ENCODE assay signal across 8 cellular contexts in genomic region chr3:45795882-45796765, GRCh38. TPM values are rescaled to one million over a fixed set of nuclear protein-coding genes. Genes with fewer than 3 reads are reported as not detected.
A peak's percentile ranks its signal among the peaks of the same experiment; 100 is the strongest.
DNase-seq lines count a peak whose midpoint lies in the region; ATAC-seq and TF ChIP-seq lines count a peak whose summit lies in the region.

TSS of gene SLC6A20 (minus strand) at chr3:45796536. CDS start at chr3:45796419, 117 bp downstream.

- intact Hi-C loops in heart right ventricle (cut with DNase I), result no loop called here

- no peaks in the 10 kb centered on the region for H3K36me3 ChIP-seq in heart right ventricle

- peaks cover 70% of the 10 kb centered on the region for H3K27me3 Mint-ChIP-seq in activated CD4-positive, alpha-beta T cell treated with anti-CD3 and anti-CD28 coated beads, Interleukin-2, amount 10 ng/mL, durations not matched to agents 7 days and 5 days
- H3K27me3 Mint-ChIP-seq in progenitor cell of endocrine pancreas, result peaks cover 74% of the 10 kb centered on the region

- POLR2A ChIA-PET in activated CD4-positive, alpha-beta T cell treated with anti-CD3 and anti-CD28 coated beads, Interleukin-2, amount 10 ng/mL, durations not matched to agents 7 days and 5 days (lab: Charles Lee), result no interaction called here

- H3K4me3 Mint-ChIP-seq in activated CD4-positive, alpha-beta T cell treated with anti-CD3 and anti-CD28 coated beads, Interleukin-2, amount 10 ng/mL, durations not matched to agents 7 days and 5 days, result peak within 1 kb of the TSS; percentile 61
- H3K4me3 Mint-ChIP-seq in progenitor cell of endocrine pancreas (ENCODE audit: low read depth), result peak within 1 kb of the TSS; percentile 31

- TF ChIP-seq CTCF in heart right ventricle (IDR thresholded peaks at IDR 0.05), result no peak
- no peak for TF ChIP-seq CTCF in progenitor cell of endocrine pancreas (IDR thresholded peaks at IDR 0.05; ENCODE audit: unreplicated experiment)

- H3K4me1 Mint-ChIP-seq in activated CD4-positive, alpha-beta T cell treated with anti-CD3 and anti-CD28 coated beads, Interleukin-2, amount 10 ng/mL, durations not matched to agents 7 days and 5 days, result peaks cover 6% of the 10 kb centered on the region
- no peaks in the 10 kb centered on the region for H3K4me1 Mint-ChIP-seq in progenitor cell of endocrine pancreas (ENCODE audit: low read depth)

- no peaks in the 10 kb centered on the region for H3K9me3 ChIP-seq in heart right ventricle

- H3K4me3 ChIP-seq in GM08714 (ENCODE audit: low read length), result peak within 1 kb of the TSS; percentile 50; the same call in 1 of the 2 replicates
- peak within 1 kb of the TSS in 9 of 10 donors; percentile 25 to 56 (median 47) for H3K4me3 ChIP-seq in heart right ventricle

- H3K36me3 Mint-ChIP-seq in activated CD4-positive, alpha-beta T cell treated with anti-CD3 and anti-CD28 coated beads, Interleukin-2, amount 10 ng/mL, durations not matched to agents 7 days and 5 days (ENCODE audit: low read depth), result no peaks in the 10 kb centered on the region
- H3K36me3 Mint-ChIP-seq in progenitor cell of endocrine pancreas (ENCODE audit: insufficient read depth), result no peaks in the 10 kb centered on the region

- CTCF ChIA-PET in activated CD4-positive, alpha-beta T cell treated with anti-CD3 and anti-CD28 coated beads, Interleukin-2, amount 10 ng/mL, durations not matched to agents 7 days and 5 days (lab: Charles Lee), result no interaction called here

- peak within 1 kb of the TSS; percentile 26 for H3K27ac Mint-ChIP-seq in activated CD4-positive, alpha-beta T cell treated with anti-CD3 and anti-CD28 coated beads, Interleukin-2, amount 10 ng/mL, durations not matched to agents 7 days and 5 days
- H3K27ac Mint-ChIP-seq in progenitor cell of endocrine pancreas, result peak within 1 kb of the TSS; percentile 5

- peaks cover 0 to 16% (median 9%) of the 10 kb centered on the region in 9 donors for H3K4me1 ChIP-seq in heart right ventricle

- DNase-seq in activated CD4-positive, alpha-beta T cell treated with anti-CD3 and anti-CD28 coated beads, Interleukin-2, amount 10 ng/mL, durations not matched to agents 7 days and 5 days, result no peak
- DNase-seq in heart right ventricle, result no peak
- DNase-seq in progenitor cell of endocrine pancreas (ENCODE audit: low spot score, unreplicated experiment), result peak; percentile 19
- DNase-seq in HT-29 (ENCODE audit: low spot score), result no peak

- ATAC-seq in heart right ventricle (peak in 2 of 8 donors; percentile 25 to 38), GM21515 (IDR thresholded peaks at IDR 0.05; ENCODE audit: unreplicated experiment) (no peak), HG03521 (IDR thresholded peaks at IDR 0.05; ENCODE audit: unreplicated experiment) (no peak), HG03439 (IDR thresholded peaks at IDR 0.05; ENCODE audit: unreplicated experiment) (no peak)

- peaks cover 3 to 68% (median 48%) of the 10 kb centered on the region in 7 donors for H3K27me3 ChIP-seq in heart right ventricle

- WGBS in heart right ventricle, 2 donors, result 3% methylated on average over 89 to 91 of the region's 91 CpGs

- H3K9me3 Mint-ChIP-seq in activated CD4-positive, alpha-beta T cell treated with anti-CD3 and anti-CD28 coated beads, Interleukin-2, amount 10 ng/mL, durations not matched to agents 7 days and 5 days, result no peaks in the 10 kb centered on the region
- no peaks in the 10 kb centered on the region for H3K9me3 Mint-ChIP-seq in progenitor cell of endocrine pancreas (ENCODE audit: low read depth)

- H3K27ac ChIP-seq in heart right ventricle, result no peak within 1 kb of the TSS

RNA-seq across cellular contexts. Expression of gene SLC6A20, which starts in this region (rescaled TPM):
- not detected for total RNA-seq in activated CD4-positive, alpha-beta T cell treated with anti-CD3 and anti-CD28 coated beads, Interleukin-2, amount 10 ng/mL, durations not matched to agents 7 days and 5 days
- total RNA-seq in heart right ventricle (under 1 TPM in 1 of 10 donors, not detected in 9; 0.09 TPM), progenitor cell of endocrine pancreas (not detected in 2 replicates)
- under 1 TPM in 1 of 2 donors, not detected in 1; 0.06 TPM for polyA plus RNA-seq in heart right ventricle
- total RNA-seq in HT-29 (2014; rRNA removed; shearing (Covaris generic)), result 8.0 and 8.3 TPM in 2 replicates

Comparison
In these comparisons a context has a peak if more than half of its experiments do, and no peak if none do; other contexts are left out.
1. Peak in DNase-seq in progenitor cell of endocrine pancreas; RNA of the gene not detected or under 1 TPM.